In the genomic region with DNA sequence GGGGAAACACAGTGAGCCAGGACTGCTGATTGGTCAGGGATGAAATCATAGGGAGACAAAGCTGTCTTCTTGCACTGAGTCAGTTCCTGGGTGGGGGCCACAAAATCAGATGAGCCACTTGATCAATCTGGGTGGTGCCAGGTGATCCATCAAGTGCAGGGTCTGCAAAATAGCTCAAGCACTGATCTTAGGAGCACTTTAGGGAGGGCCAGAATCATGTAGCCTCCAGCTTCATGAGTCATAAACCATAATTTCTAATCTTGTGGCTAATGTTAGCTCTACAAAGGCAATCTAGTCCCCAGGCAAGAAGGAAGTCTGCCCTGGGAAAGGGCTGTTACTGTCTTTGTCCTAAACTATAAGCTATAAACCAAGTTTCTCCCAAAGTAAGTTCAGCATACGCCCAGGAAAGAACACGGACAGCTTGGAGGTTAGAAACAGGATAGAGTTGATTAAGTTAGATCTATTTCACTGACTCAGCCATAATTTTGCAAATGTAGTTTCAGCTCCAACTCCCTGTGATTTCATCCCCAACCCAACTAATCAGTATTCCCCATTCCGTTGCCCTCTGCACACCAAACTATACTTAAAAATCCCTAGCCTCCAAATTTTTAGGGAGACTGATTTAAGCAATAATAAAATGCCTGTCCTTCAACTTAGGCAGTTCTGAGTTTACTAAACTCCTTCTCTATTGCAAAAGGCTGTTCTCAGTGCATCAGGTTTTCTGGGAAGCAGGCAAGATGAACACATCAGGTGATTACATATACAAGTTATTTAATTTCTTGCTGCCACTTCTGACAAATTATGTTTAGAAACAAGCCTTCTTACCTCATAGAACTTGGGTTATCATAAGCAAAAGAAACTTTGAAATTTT, we compare ENCODE assay signal across 14 cellular contexts.
DNase-seq lines count a peak whose midpoint lies in the region; ATAC-seq, FAIRE-seq and TF ChIP-seq lines count a peak whose summit lies in the region.
"Had no signal": no experiment of that assay in that cellular context is flagged by ENCODE, and none has a peak within 500 bp of the region (broad histone marks: within the 10 kb centered on the region; RNA-seq: fewer than 3 reads in every experiment).

No MANE protein-coding gene starts in this region.

- no peaks in the 10 kb centered on the region for H3K36me3 ChIP-seq in SK-N-SH (replicated peaks in 1 of 2; ENCODE audit: control insufficient read depth in 1 of 2, insufficient read depth in 2 of 2, low read length in 1 of 2)
- H3K36me3 ChIP-seq in small intestine (ENCODE audit: control insufficient read depth in 2 of 2, insufficient read depth in 2 of 2, low read length in 2 of 2): no peaks in the 10 kb centered on the region
- H3K36me3 ChIP-seq in sigmoid colon: no peaks in the 10 kb centered on the region
- H3K36me3 ChIP-seq: adrenal gland, Peyer's patch had no signal

- TF ChIP-seq CTCF in SK-N-SH (IDR thresholded peaks at IDR 0.05) (no peak), sigmoid colon (IDR thresholded peaks at IDR 0.05) (no peak)

- intact Hi-C loops in sigmoid colon (cut with DNase I): no loop called here
- intact Hi-C loops in posterior vena cava (cut with DNase I): loop anchor here in 1 of 2 donors (5.0 kb wide), 1 partner anchor 1792 kb away; no protein-coding TSS in a partner anchor

- H3K9me3 ChIP-seq in SK-N-SH: no peaks in the 10 kb centered on the region
- no peaks in the 10 kb centered on the region for H3K9me3 ChIP-seq in small intestine (ENCODE audit: control insufficient read depth, low read depth)
- H3K9me3 ChIP-seq in sigmoid colon: no peaks in the 10 kb centered on the region
- H3K9me3 ChIP-seq: adrenal gland, Peyer's patch had no signal

- no peak overlapping the region for H3K4me3 ChIP-seq in SK-N-SH (ENCODE audit: low read depth in 2 of 2, low read length in 1 of 2)
- no peak overlapping the region for H3K4me3 ChIP-seq in small intestine (ENCODE audit: low read depth in 1 of 2, low read length in 2 of 2)
- H3K4me3 ChIP-seq in sigmoid colon: no peak overlapping the region
- H3K4me3 ChIP-seq: adrenal gland, Peyer's patch had no signal

- no peak for FAIRE-seq in small intestine (lab: Jason Lieb, UNC)
- FAIRE-seq: endometrium had no signal

- 28% methylated on average over 3 of the region's 3 CpGs for WGBS in SK-N-SH (ENCODE audit: low lambda C conversion rate)
- WGBS in small intestine, 3 donors: 55 to 74% (median 74%) methylated on average over 3 of the region's 3 CpGs
- WGBS in sigmoid colon, 2 donors: 22 to 73% methylated on average over 3 of the region's 3 CpGs

- no peak overlapping the region for H3K9ac ChIP-seq in SK-N-SH

- TF ChIP-seq EP300 in SK-N-SH (IDR thresholded peaks at IDR 0.05; ENCODE audit: borderline replicate concordance in 1 of 2, low read depth in 1 of 2, low read length in 1 of 2) (no peak; a peak in 1 of 4 replicates), sigmoid colon (IDR thresholded peaks at IDR 0.05) (no peak)

- H3F3A ChIP-seq in SK-N-SH (replicated peaks; ENCODE audit: insufficient read depth): peaks cover 15% of the 10 kb centered on the region

- DNase-seq in HT-29 (ENCODE audit: low spot score) (peak; percentile 41), SK-N-SH (no peak), foreskin melanocyte (peak; percentile 54), small intestine (peak; percentile 15), sigmoid colon (no peak), NCI-H1417 treated with DMSO at 0.1 percent for 48 hours (lab: John Stamatoyannopoulos, UW) (no peak), posterior vena cava (ENCODE audit: low spot score) (no peak)
- DNase-seq: activated CD8-positive, alpha-beta memory T cell treated with anti-CD3 and anti-CD28 coated beads, Interleukin-2, amount 50 U/mL, for 4 hours; adrenal gland; COR-L47; GOT3; Peyer's patch had no signal

- POLR2A ChIA-PET in SK-N-SH (lab: Yijun Ruan, JAX): no interaction called here

- no peak for TF ChIP-seq POLR2A in sigmoid colon (IDR thresholded peaks at IDR 0.05)

- no peaks in the 10 kb centered on the region for H4K20me1 ChIP-seq in SK-N-SH (ENCODE audit: insufficient read depth)

- H3K27ac ChIP-seq in SK-N-SH (ENCODE audit: low read depth in 2 of 2, low read length in 1 of 2): peak overlapping the region; percentile 59 to 72; a peak in 3 of 4 replicates
- H3K27ac ChIP-seq in small intestine (ENCODE audit: low read depth in 1 of 2, low read length in 1 of 2): no peak overlapping the region
- no peak overlapping the region for H3K27ac ChIP-seq in sigmoid colon
- H3K27ac ChIP-seq: adrenal gland had no signal

- CTCF ChIA-PET in SK-N-SH (lab: Yijun Ruan, JAX): no interaction called here

- no peak overlapping the region for H3K4me2 ChIP-seq in SK-N-SH

- no peak for ATAC-seq in GM18868 (IDR thresholded peaks at IDR 0.05; ENCODE audit: unreplicated experiment)

- TF ChIP-seq RAD21 in SK-N-SH (IDR thresholded peaks at IDR 0.05; ENCODE audit: low read length): no peak

- H3K27me3 ChIP-seq in SK-N-SH (ENCODE audit: insufficient read depth) (no peaks in the 10 kb centered on the region), small intestine (ENCODE audit: control insufficient read depth in 2 of 2, insufficient read depth in 2 of 2, low read length in 2 of 2) (no peaks in the 10 kb centered on the region), sigmoid colon (no peaks in the 10 kb centered on the region)
- H3K27me3 ChIP-seq: adrenal gland, Peyer's patch had no signal

- no peaks in the 10 kb centered on the region for H3K79me2 ChIP-seq in SK-N-SH (ENCODE audit: insufficient read depth)

- H3K4me1 ChIP-seq in SK-N-SH (ENCODE audit: control insufficient read depth in 1 of 2, insufficient read depth in 2 of 2, low read depth in 1 of 2, low read length in 1 of 2): peaks cover 3 to 25% of the 10 kb centered on the region in 2 experiments
- H3K4me1 ChIP-seq in small intestine (ENCODE audit: control insufficient read depth in 2 of 2, insufficient read depth in 1 of 2, low read depth in 1 of 2, low read length in 1 of 2): no peaks in the 10 kb centered on the region
- no peaks in the 10 kb centered on the region for H3K4me1 ChIP-seq in sigmoid colon

- H2AFZ ChIP-seq in SK-N-SH (ENCODE audit: low read depth): no peak overlapping the region

- no peaks in the 10 kb centered on the region for H3K9me2 ChIP-seq in SK-N-SH

TF ChIP-seq in SK-N-SH, 30 proteins besides CTCF, POLR2A, EP300 and RAD21:
- TF ChIP-seq POLR2AphosphoS5 (IDR thresholded peaks at IDR 0.05; ENCODE audit: low read depth, low read length) (no peak), JUND (IDR thresholded peaks at IDR 0.05) (0 out of 2 replicates have a peak, but pooled peaks have one; percentile 3), TCF12 (IDR thresholded peaks at IDR 0.05) (peak; percentile 25; the same call in 1 of the 2 replicates)
- TF ChIP-seq, protein P1, sequence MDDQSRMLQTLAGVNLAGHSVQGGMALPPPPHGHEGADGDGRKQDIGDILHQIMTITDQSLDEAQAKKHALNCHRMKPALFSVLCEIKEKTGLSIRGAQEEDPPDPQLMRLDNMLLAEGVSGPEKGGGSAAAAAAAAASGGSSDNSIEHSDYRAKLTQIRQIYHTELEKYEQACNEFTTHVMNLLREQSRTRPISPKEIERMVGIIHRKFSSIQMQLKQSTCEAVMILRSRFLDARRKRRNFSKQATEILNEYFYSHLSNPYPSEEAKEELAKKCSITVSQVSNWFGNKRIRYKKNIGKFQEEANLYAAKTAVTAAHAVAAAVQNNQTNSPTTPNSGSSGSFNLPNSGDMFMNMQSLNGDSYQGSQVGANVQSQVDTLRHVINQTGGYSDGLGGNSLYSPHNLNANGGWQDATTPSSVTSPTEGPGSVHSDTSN (IDR thresholded peaks at IDR 0.05): peak; percentile 55

Comparison
In these comparisons a context has a peak if more than half of its experiments do, and no peak if none do; other contexts are left out.
1. DNase-seq: peak in HT-29 (single experiment), foreskin melanocyte (single experiment) and small intestine (single experiment); none in SK-N-SH (single experiment), sigmoid colon (single experiment), NCI-H1417 treated with DMSO at 0.1 percent for 48 hours (single experiment) and posterior vena cava (single experiment).
2. H3K27ac ChIP-seq: peak in SK-N-SH (2 of 2); none in small intestine (0 of 2) and sigmoid colon (0 of 4).